1 cellular context compared by ENCODE assay signal in genomic region chr20:3276400-3277015, GRCh38.
TF ChIP-seq lines count a peak whose summit lies in the region.

No MANE protein-coding gene starts in this region.

TF ChIP-seq in GM12878, 131 proteins besides CTCF, POLR2A, EP300 and RAD21 (continued from another document):
- no peak for TF ChIP-seq E4F1 (IDR thresholded peaks at IDR 0.05; ENCODE audit: borderline replicate concordance, partially characterized antibody)
- TF ChIP-seq ZNF24 (IDR thresholded peaks at IDR 0.05), result no peak
